8 cellular contexts compared by ENCODE assay signal in genomic region chr5:177302354-177303110, GRCh38. TPM values are rescaled to one million over a fixed set of nuclear protein-coding genes. Genes with fewer than 3 reads are reported as not detected.
DNase-seq lines count a peak whose midpoint lies in the region; ATAC-seq, FAIRE-seq and TF ChIP-seq lines count a peak whose summit lies in the region.

No MANE protein-coding gene starts in this region.

- H3K14ac ChIP-seq in IMR-90 (replicated peaks; ENCODE audit: low read depth, low read length), result peak overlapping the region; percentile 69; the same call in 1 of the 2 replicates

- peak overlapping the region; percentile 90 for H2AFZ ChIP-seq in IMR-90 (replicated peaks; ENCODE audit: low read length, poor library complexity)

- BruUV-seq in IMR-90 (replicated peaks; lab: Mats Ljungman, UMichigan), result no TSS peak

- H3K36me3 ChIP-seq in IMR-90 (ENCODE audit: control insufficient read depth, insufficient read depth, low read length) (peaks cover 31% of the 10 kb centered on the region), ascending aorta (peaks cover 2 to 23% of the 10 kb centered on the region in 2 donors), left lung (peaks cover 0 to 37% of the 10 kb centered on the region in 2 donors)

- H3K9me3 ChIP-seq in IMR-90 (ENCODE audit: control insufficient read depth, insufficient read depth, low read length) (no peaks in the 10 kb centered on the region), ascending aorta (no peaks in the 10 kb centered on the region), left lung (no peaks in the 10 kb centered on the region)

- H3K27me3 ChIP-seq in IMR-90 (ENCODE audit: control insufficient read depth, insufficient read depth, low read length), result no peaks in the 10 kb centered on the region
- no peaks in the 10 kb centered on the region for H3K27me3 ChIP-seq in ascending aorta
- H3K27me3 ChIP-seq in left lung, result no peaks in the 10 kb centered on the region

- no peak for TF ChIP-seq POLR2A in IMR-90 (IDR thresholded peaks at IDR 0.05; ENCODE audit: low read depth, low read length)

- TF ChIP-seq CTCF in C4-2B (conservative IDR thresholded peaks at IDR 0.05) (no peak), IMR-90 (conservative IDR thresholded peaks at IDR 0.05; ENCODE audit: low read depth, low read length) (0 out of 2 replicates have a peak, but pooled peaks have one; percentile 6), ascending aorta (IDR thresholded peaks at IDR 0.05) (no peak), left lung (IDR thresholded peaks at IDR 0.05) (no peak), type B pancreatic cell (conservative IDR thresholded peaks at IDR 0.05) (peak; percentile 26), D721Med (IDR thresholded peaks at IDR 0.05; ENCODE audit: insufficient read depth, missing control alignments) (no peak)

- no peaks in the 10 kb centered on the region for H3K27me3 Mint-ChIP-seq in type B pancreatic cell

- peak overlapping the region; percentile 71 for H2AK9ac ChIP-seq in IMR-90 (replicated peaks; ENCODE audit: low read depth, low read length, poor library complexity)

- H2BK20ac ChIP-seq in IMR-90 (ENCODE audit: low read depth, low read length), result no peak overlapping the region

- CTCF ChIA-PET in IMR-90 (lab: Yijun Ruan, JAX), result no interaction called here

- no peak overlapping the region for H2BK15ac ChIP-seq in IMR-90 (ENCODE audit: low read depth, low read length)

- peak overlapping the region; percentile 92 for H3K23ac ChIP-seq in IMR-90 (ENCODE audit: low read depth, low read length)

- H4K91ac ChIP-seq in IMR-90 (ENCODE audit: insufficient read depth, low read depth, low read length), result no peak overlapping the region

- dilution Hi-C loops in IMR-90 (cut with HindIII; ENCODE audit: low sequenced_read_pairs, unreplicated experiment), result no loop called here

- POLR2A ChIA-PET in IMR-90 (lab: Charles Lee; ENCODE audit: unreplicated experiment), result no interaction called here

- H4K8ac ChIP-seq in IMR-90 (ENCODE audit: low read depth in 2 of 2, low read length in 2 of 2), result peak overlapping the region; percentile 95; a peak in 2 of 4 replicates

- H3K27ac Mint-ChIP-seq in type B pancreatic cell, result peak overlapping the region; percentile 100

- peaks cover 25% of the 10 kb centered on the region for H4K20me1 ChIP-seq in IMR-90 (ENCODE audit: insufficient read depth, low read length)

- H4K5ac ChIP-seq in IMR-90 (ENCODE audit: low read depth, low read length), result no peak overlapping the region

- H3K4ac ChIP-seq in IMR-90 (ENCODE audit: low read depth, low read length), result peak overlapping the region; percentile 64

- peaks cover 16% of the 10 kb centered on the region for H3K36me3 Mint-ChIP-seq in type B pancreatic cell

- H3K4me3 ChIP-seq in IMR-90 (ENCODE audit: insufficient read depth, low read depth, low read length) (peak overlapping the region; percentile 98), ascending aorta (peak overlapping the region; percentile 72 to 90), left lung (peak overlapping the region; percentile 92 to 99)

- peak overlapping the region; percentile 84 for H3K4me2 ChIP-seq in IMR-90 (ENCODE audit: low read depth, low read length)

- H3K27ac ChIP-seq in C4-2B (peak overlapping the region; percentile 92), IMR-90 (ENCODE audit: insufficient read depth, low read length) (peak overlapping the region; percentile 94; the same call in 1 of the 2 replicates), ascending aorta (peak overlapping the region; percentile 80 to 88), left lung (peak overlapping the region; percentile 76 to 89)

- no peak overlapping the region for H2BK120ac ChIP-seq in IMR-90 (ENCODE audit: low read depth, low read length)

- in situ Hi-C loops in IMR-90 (cut with MboI; ENCODE audit: low sequenced_read_pairs), result no loop called here

- no peak for FAIRE-seq in D721Med (lab: Jason Lieb, UNC)

- no peak for TF ChIP-seq RAD21 in IMR-90 (IDR thresholded peaks at IDR 0.05; ENCODE audit: low read length)

- peak overlapping the region; percentile 59; the same call in 1 of the 2 replicates for H2AK5ac ChIP-seq in IMR-90 (ENCODE audit: low read depth, low read length)

- no peak overlapping the region for H2BK5ac ChIP-seq in IMR-90 (ENCODE audit: low read depth, low read length, poor library complexity, severe bottlenecking)

- peak; percentile 1; the same call in 1 of the 2 replicates for ATAC-seq in IMR-90 (ENCODE audit: low read depth)
- ATAC-seq in left lung, result no peak
- no peak for ATAC-seq in GM18868 (IDR thresholded peaks at IDR 0.05; ENCODE audit: unreplicated experiment)
- no peak for ATAC-seq in GM18873 (IDR thresholded peaks at IDR 0.05; ENCODE audit: low FRiP score, unreplicated experiment)

- peak overlapping the region; percentile 97 for H3K9ac ChIP-seq in IMR-90 (ENCODE audit: low read depth, low read length)

- peaks cover 68% of the 10 kb centered on the region for H3K4me1 Mint-ChIP-seq in type B pancreatic cell (ENCODE audit: unreplicated experiment)

- H3K4me1 ChIP-seq in IMR-90 (ENCODE audit: control insufficient read depth, insufficient read depth, low read length), result peaks cover 12% of the 10 kb centered on the region
- peaks cover 3 to 31% of the 10 kb centered on the region in 2 donors for H3K4me1 ChIP-seq in ascending aorta
- H3K4me1 ChIP-seq in left lung, result peaks cover 39 to 87% of the 10 kb centered on the region in 2 donors

- H3K9me3 Mint-ChIP-seq in type B pancreatic cell, result no peaks in the 10 kb centered on the region

- intact Hi-C loops in IMR-90 (cut with micrococcal nuclease) (no loop called here), ascending aorta (cut with DNase I) (loop anchor here (2.0 to 10.0 kb wide), 5 partner anchors 170 to 852 kb away; partner anchors contain the start of genes B4GALT7, NHP2, NSD1 and TSPAN17), left lung (cut with DNase I) (no loop called here)

- peak; percentile 10 for DNase-seq in IMR-90
- no peak for DNase-seq in ascending aorta (ENCODE audit: low spot score in 2 of 2)
- DNase-seq in left lung, result no peak
- no peak for DNase-seq in type B pancreatic cell (ENCODE audit: extremely low spot score, unreplicated experiment)
- DNase-seq in D721Med (ENCODE audit: insufficient read length, low spot score), result no peak

- H3K79me1 ChIP-seq in IMR-90 (ENCODE audit: low read depth in 1 of 2, low read length in 2 of 2), result peaks cover 12 to 72% of the 10 kb centered on the region in 2 experiments

- H3K4me3 Mint-ChIP-seq in type B pancreatic cell, result peak overlapping the region; percentile 96

- H3K56ac ChIP-seq in IMR-90 (ENCODE audit: extremely low read depth, insufficient read depth, low read length), result peak overlapping the region; percentile 36; the same call in 1 of the 2 replicates

- no peak overlapping the region for H3K18ac ChIP-seq in IMR-90 (ENCODE audit: low read depth, low read length)

- H3K9me1 ChIP-seq in IMR-90 (ENCODE audit: insufficient read depth, low read length), result peaks cover 8% of the 10 kb centered on the region; the same call in 1 of the 2 replicates

- WGBS in IMR-90 (ENCODE audit: extremely low coverage in 2 of 2, insufficient read length in 1 of 2), 2 experiments, result 73% methylated on average over 3 of the region's 24 CpGs; no CpG with 5 or more reads in 1 of the 2 experiments

TF ChIP-seq in IMR-90, 13 proteins besides CTCF, POLR2A, EP300 and RAD21 (continues in another document):
- TF ChIP-seq NFE2L2 (IDR thresholded peaks at IDR 0.05; ENCODE audit: low read depth, low read length) (no peak), USF2 (IDR thresholded peaks at IDR 0.05; ENCODE audit: low read depth, low read length) (no peak), MAZ (IDR thresholded peaks at IDR 0.05; ENCODE audit: borderline replicate concordance, low read depth, low read length) (no peak), CEBPB (IDR thresholded peaks at IDR 0.05; ENCODE audit: low read depth, low read length) (no peak)

RNA-seq across cellular contexts. Expression of gene RAB24, which starts 1.0 kb away (rescaled TPM):
- total RNA-seq in IMR-90 (2012; rRNA removed) (15.6 and 18.5 TPM in 2 replicates), ascending aorta (68.8 TPM), left lung (10 to 100 TPM; 30.3 to 36.2 TPM), type B pancreatic cell (ENCODE audit: low replicate concordance) (42.6 and 46.2 TPM in 2 replicates)
- 60.8 and 71.1 TPM in 2 replicates for polyA plus RNA-seq in IMR-90 (2012; rRNA removed)
- 84.6 and 99.1 TPM in 2 replicates for polyA plus RNA-seq in IMR-90 (2012; cell fraction: cytosol; rRNA removed)
- polyA plus RNA-seq in IMR-90 (2012; cell fraction: nucleus; rRNA removed; ENCODE audit: low replicate concordance), result 302 and 389 TPM in 2 replicates

RNA-seq across cellular contexts. Expression of gene PRELID1, which starts 1.1 kb away (rescaled TPM):
- total RNA-seq in IMR-90 (2012; rRNA removed) (115 and 116 TPM in 2 replicates), ascending aorta (376 TPM), left lung (100 to 1,000 TPM in 1 of 2 donors, 10 to 100 TPM in 1; 87.8 to 154 TPM), type B pancreatic cell (ENCODE audit: low replicate concordance) (126 and 163 TPM in 2 replicates)
- 239 and 277 TPM in 2 replicates for polyA plus RNA-seq in IMR-90 (2012; rRNA removed)
- 256 and 277 TPM in 2 replicates for polyA plus RNA-seq in IMR-90 (2012; cell fraction: cytosol; rRNA removed)
- 79.4 and 122 TPM in 2 replicates for polyA plus RNA-seq in IMR-90 (2012; cell fraction: nucleus; rRNA removed; ENCODE audit: low replicate concordance)

RNA-seq across cellular contexts. Expression of gene MXD3, which starts 9.2 kb away (rescaled TPM):
- total RNA-seq in IMR-90 (2012; rRNA removed) (5.6 and 7.3 TPM in 2 replicates), ascending aorta (13.5 TPM), left lung (10 to 100 TPM; 10.8 to 12.4 TPM), type B pancreatic cell (ENCODE audit: low replicate concordance) (10.2 and 29.5 TPM in 2 replicates)
- 12.9 and 14.5 TPM in 2 replicates for polyA plus RNA-seq in IMR-90 (2012; rRNA removed)
- polyA plus RNA-seq in IMR-90 (2012; cell fraction: cytosol; rRNA removed), result 12.4 and 23.8 TPM in 2 replicates
- polyA plus RNA-seq in IMR-90 (2012; cell fraction: nucleus; rRNA removed; ENCODE audit: low replicate concordance), result 46.2 and 104 TPM in 2 replicates

RNA-seq across cellular contexts. Expression of gene LMAN2, which starts 48.9 kb away (rescaled TPM):
- total RNA-seq in IMR-90 (2012; rRNA removed) (164 and 303 TPM in 2 replicates), ascending aorta (229 TPM), left lung (100 to 1,000 TPM; 133 to 155 TPM), type B pancreatic cell (ENCODE audit: low replicate concordance) (102 and 129 TPM in 2 replicates)
- 251 and 253 TPM in 2 replicates for polyA plus RNA-seq in IMR-90 (2012; rRNA removed)
- 241 and 386 TPM in 2 replicates for polyA plus RNA-seq in IMR-90 (2012; cell fraction: cytosol; rRNA removed)
- 123 and 180 TPM in 2 replicates for polyA plus RNA-seq in IMR-90 (2012; cell fraction: nucleus; rRNA removed; ENCODE audit: low replicate concordance)

RNA-seq across cellular contexts. Expression of gene RGS14, which starts 55.2 kb away (rescaled TPM):
- total RNA-seq in IMR-90 (2012; rRNA removed) (1.1 TPM in 2 replicates), ascending aorta (4.5 TPM), left lung (10 to 100 TPM; 14.2 to 28.2 TPM), type B pancreatic cell (ENCODE audit: low replicate concordance) (8.9 and 16.6 TPM in 2 replicates)
- polyA plus RNA-seq in IMR-90 (2012; rRNA removed), result 6.5 and 7.6 TPM in 2 replicates
- polyA plus RNA-seq in IMR-90 (2012; cell fraction: cytosol; rRNA removed), result 8.3 and 12.9 TPM in 2 replicates
- 12.4 and 21.2 TPM in 2 replicates for polyA plus RNA-seq in IMR-90 (2012; cell fraction: nucleus; rRNA removed; ENCODE audit: low replicate concordance)

Comparison
In these comparisons a context has a peak if more than half of its experiments do, and no peak if none do; other contexts are left out.
1. CTCF ChIP-seq: peak in IMR-90 (single experiment) and type B pancreatic cell (single experiment); none in C4-2B (single experiment), ascending aorta (0 of 3), left lung (0 of 2) and D721Med (single experiment).
2. Peak in every context shown above with its lines, with median percentiles within 50 percentile points of each other: H3K27ac ChIP-seq and H3K4me3 ChIP-seq.